Comparison of ENCODE assay signal across 2 cellular contexts in genomic region chr16:47047804-47048203, GRCh38.
TF ChIP-seq lines count a peak whose summit lies in the region.

No MANE protein-coding gene starts in this region.

TF ChIP-seq in GM12878, 131 proteins besides CTCF, POLR2A, EP300 and RAD21:
- TF ChIP-seq, protein P1, sequence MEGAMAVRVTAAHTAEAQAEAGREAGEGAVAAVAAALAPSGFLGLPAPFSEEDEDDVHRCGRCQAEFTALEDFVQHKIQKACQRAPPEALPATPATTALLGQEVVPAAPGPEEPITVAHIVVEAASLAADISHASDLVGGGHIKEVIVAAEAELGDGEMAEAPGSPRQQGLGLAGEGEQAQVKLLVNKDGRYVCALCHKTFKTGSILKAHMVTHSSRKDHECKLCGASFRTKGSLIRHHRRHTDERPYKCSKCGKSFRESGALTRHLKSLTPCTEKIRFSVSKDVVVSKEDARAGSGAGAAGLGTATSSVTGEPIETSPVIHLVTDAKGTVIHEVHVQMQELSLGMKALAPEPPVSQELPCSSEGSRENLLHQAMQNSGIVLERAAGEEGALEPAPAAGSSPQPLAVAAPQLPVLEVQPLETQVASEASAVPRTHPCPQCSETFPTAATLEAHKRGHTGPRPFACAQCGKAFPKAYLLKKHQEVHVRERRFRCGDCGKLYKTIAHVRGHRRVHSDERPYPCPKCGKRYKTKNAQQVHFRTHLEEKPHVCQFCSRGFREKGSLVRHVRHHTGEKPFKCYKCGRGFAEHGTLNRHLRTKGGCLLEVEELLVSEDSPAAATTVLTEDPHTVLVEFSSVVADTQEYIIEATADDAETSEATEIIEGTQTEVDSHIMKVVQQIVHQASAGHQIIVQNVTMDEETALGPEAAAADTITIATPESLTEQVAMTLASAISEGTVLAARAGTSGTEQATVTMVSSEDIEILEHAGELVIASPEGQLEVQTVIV (IDR thresholded peaks at IDR 0.05; ENCODE audit: borderline replicate concordance, partially characterized antibody), result no peak
- TF ChIP-seq IKZF2 (IDR thresholded peaks at IDR 0.05), result no peak
- TF ChIP-seq, protein P2, sequence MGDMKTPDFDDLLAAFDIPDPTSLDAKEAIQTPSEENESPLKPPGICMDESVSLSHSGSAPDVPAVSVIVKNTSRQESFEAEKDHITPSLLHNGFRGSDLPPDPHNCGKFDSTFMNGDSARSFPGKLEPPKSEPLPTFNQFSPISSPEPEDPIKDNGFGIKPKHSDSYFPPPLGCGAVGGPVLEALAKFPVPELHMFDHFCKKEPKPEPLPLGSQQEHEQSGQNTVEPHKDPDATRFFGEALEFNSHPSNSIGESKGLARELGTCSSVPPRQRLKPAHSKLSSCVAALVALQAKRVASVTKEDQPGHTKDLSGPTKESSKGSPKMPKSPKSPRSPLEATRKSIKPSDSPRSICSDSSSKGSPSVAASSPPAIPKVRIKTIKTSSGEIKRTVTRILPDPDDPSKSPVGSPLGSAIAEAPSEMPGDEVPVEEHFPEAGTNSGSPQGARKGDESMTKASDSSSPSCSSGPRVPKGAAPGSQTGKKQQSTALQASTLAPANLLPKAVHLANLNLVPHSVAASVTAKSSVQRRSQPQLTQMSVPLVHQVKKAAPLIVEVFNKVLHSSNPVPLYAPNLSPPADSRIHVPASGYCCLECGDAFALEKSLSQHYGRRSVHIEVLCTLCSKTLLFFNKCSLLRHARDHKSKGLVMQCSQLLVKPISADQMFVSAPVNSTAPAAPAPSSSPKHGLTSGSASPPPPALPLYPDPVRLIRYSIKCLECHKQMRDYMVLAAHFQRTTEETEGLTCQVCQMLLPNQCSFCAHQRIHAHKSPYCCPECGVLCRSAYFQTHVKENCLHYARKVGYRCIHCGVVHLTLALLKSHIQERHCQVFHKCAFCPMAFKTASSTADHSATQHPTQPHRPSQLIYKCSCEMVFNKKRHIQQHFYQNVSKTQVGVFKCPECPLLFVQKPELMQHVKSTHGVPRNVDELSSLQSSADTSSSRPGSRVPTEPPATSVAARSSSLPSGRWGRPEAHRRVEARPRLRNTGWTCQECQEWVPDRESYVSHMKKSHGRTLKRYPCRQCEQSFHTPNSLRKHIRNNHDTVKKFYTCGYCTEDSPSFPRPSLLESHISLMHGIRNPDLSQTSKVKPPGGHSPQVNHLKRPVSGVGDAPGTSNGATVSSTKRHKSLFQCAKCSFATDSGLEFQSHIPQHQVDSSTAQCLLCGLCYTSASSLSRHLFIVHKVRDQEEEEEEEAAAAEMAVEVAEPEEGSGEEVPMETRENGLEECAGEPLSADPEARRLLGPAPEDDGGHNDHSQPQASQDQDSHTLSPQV (IDR thresholded peaks at IDR 0.05), result no peak
- no peak for TF ChIP-seq LARP7 (IDR thresholded peaks at IDR 0.05)
- TF ChIP-seq NR2C2 (IDR thresholded peaks at IDR 0.05; ENCODE audit: borderline replicate concordance, control insufficient read depth, insufficient read length, low read depth), result no peak
- TF ChIP-seq TCF3 (IDR thresholded peaks at IDR 0.05; ENCODE audit: borderline replicate concordance, insufficient read depth, low read depth, low read length), result no peak
- TF ChIP-seq, protein P3, sequence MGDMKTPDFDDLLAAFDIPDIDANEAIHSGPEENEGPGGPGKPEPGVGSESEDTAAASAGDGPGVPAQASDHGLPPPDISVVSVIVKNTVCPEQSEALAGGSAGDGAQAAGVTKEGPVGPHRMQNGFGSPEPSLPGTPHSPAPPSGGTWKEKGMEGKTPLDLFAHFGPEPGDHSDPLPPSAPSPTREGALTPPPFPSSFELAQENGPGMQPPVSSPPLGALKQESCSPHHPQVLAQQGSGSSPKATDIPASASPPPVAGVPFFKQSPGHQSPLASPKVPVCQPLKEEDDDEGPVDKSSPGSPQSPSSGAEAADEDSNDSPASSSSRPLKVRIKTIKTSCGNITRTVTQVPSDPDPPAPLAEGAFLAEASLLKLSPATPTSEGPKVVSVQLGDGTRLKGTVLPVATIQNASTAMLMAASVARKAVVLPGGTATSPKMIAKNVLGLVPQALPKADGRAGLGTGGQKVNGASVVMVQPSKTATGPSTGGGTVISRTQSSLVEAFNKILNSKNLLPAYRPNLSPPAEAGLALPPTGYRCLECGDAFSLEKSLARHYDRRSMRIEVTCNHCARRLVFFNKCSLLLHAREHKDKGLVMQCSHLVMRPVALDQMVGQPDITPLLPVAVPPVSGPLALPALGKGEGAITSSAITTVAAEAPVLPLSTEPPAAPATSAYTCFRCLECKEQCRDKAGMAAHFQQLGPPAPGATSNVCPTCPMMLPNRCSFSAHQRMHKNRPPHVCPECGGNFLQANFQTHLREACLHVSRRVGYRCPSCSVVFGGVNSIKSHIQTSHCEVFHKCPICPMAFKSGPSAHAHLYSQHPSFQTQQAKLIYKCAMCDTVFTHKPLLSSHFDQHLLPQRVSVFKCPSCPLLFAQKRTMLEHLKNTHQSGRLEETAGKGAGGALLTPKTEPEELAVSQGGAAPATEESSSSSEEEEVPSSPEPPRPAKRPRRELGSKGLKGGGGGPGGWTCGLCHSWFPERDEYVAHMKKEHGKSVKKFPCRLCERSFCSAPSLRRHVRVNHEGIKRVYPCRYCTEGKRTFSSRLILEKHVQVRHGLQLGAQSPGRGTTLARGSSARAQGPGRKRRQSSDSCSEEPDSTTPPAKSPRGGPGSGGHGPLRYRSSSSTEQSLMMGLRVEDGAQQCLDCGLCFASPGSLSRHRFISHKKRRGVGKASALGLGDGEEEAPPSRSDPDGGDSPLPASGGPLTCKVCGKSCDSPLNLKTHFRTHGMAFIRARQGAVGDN (IDR thresholded peaks at IDR 0.05), result no peak
- no peak for TF ChIP-seq CHD2 (IDR thresholded peaks at IDR 0.05; ENCODE audit: borderline replicate concordance, low read depth, low read length)
- no peak for TF ChIP-seq STAT3 (IDR thresholded peaks at IDR 0.05; ENCODE audit: low read depth, low read length)
- TF ChIP-seq NRF1 (conservative IDR thresholded peaks at IDR 0.05; ENCODE audit: low read depth, low read length), result no peak
- no peak for TF ChIP-seq MEF2B (IDR thresholded peaks at IDR 0.05; ENCODE audit: partially characterized antibody, poor library complexity, severe bottlenecking)
- no peak for TF ChIP-seq SUPT20H (IDR thresholded peaks at IDR 0.05; ENCODE audit: borderline replicate concordance, control insufficient read depth, low read depth, low read length)

TF ChIP-seq in SK-N-SH treated with all-trans-retinoic acid at 6 μM for 48 hours, 23 proteins besides CTCF, POLR2A, EP300 and RAD21:
- TF ChIP-seq TSHZ2 (CRISPR knock-in tag; IDR thresholded peaks at IDR 0.05), result no peak
- no peak for TF ChIP-seq CSRNP3 (CRISPR knock-in tag; IDR thresholded peaks at IDR 0.05)
- no peak for TF ChIP-seq BACH2 (CRISPR knock-in tag; IDR thresholded peaks at IDR 0.05; ENCODE audit: borderline replicate concordance)
- no peak for TF ChIP-seq ZFP30 (CRISPR knock-in tag; IDR thresholded peaks at IDR 0.05)
- no peak for TF ChIP-seq ISL1 (CRISPR knock-in tag; IDR thresholded peaks at IDR 0.05)
- no peak for TF ChIP-seq PATZ1 (CRISPR knock-in tag; IDR thresholded peaks at IDR 0.05; ENCODE audit: borderline replicate concordance)
